Comparison of ENCODE assay signal across 8 cellular contexts in the genomic region with DNA sequence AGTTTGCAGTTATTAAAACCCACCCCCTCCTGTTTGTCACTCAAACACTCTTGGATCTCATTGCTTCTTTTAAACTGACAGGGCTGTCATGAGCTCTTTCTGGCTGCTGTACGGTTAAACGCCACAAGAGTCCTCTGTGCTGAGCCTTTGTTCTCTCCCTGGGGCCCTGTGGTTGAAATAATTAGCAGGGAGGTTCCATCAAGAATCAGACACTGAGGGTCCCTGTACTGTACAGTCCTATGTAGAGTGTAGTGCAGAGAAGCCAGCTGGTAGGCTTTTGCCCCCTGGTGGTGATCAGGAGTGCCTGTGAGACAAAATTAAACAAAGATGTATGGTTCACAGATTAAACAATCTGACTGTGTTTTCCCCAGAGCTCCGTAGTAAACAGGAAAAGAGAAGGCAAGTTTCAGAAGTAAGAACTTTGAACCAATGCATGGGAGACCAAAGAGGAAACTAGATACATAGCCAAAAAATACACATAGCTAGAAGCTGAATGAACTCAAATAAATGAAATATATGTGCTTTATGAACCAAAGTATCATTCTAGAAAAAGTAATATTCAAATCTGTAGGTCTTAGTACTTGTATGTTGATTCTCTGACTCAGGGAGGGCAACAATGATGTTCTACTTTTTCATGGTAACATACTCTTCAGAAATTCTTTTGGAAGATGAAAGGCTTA. TPM values are rescaled to one million over a fixed set of nuclear protein-coding genes. Genes with fewer than 3 reads are reported as not detected.
DNase-seq lines count a peak whose midpoint lies in the region; ATAC-seq and TF ChIP-seq lines count a peak whose summit lies in the region.

No MANE protein-coding gene starts in this region.

- peak; percentile 65 for ATAC-seq in GM21529 (IDR thresholded peaks at IDR 0.05; ENCODE audit: unreplicated experiment)
- peak; percentile 67 to 69 for ATAC-seq in natural killer cell treated with Interleukin-12 subunit alpha and Interleukin-12 subunit beta and Interleukin-15 and Interleukin-18, amount 100 ng/mL, for 72 hours

- H3K9ac ChIP-seq in OCI-LY3 (ENCODE audit: low read length): peak overlapping the region; percentile 83

- no peaks in the 10 kb centered on the region for H3K27me3 Mint-ChIP-seq in natural killer cell treated with Interleukin-12 subunit alpha and Interleukin-12 subunit beta and Interleukin-15 and Interleukin-18, amount 100 ng/mL, for 72 hours

- peaks cover 32% of the 10 kb centered on the region for H3K79me2 ChIP-seq in OCI-LY3 (ENCODE audit: low read length)

- H3K4me1 Mint-ChIP-seq in natural killer cell treated with Interleukin-12 subunit alpha and Interleukin-12 subunit beta and Interleukin-15 and Interleukin-18, amount 100 ng/mL, for 72 hours (ENCODE audit: low read depth in 2 of 2): peaks cover 21 to 23% of the 10 kb centered on the region in 2 donors

- DNase-seq in DMS153 treated with DMSO at 0.1 percent for 48 hours (lab: John Stamatoyannopoulos, UW; ENCODE audit: unreplicated experiment) (peak; percentile 93), activated T-cell treated with anti-CD3 and anti-CD28 coated beads for 1 hour (ENCODE audit: low read depth) (peak; percentile 51), esophagus muscularis mucosa (ENCODE audit: extremely low spot score) (no peak)
- peak; percentile 99 for DNase-seq in Jurkat, Clone E6-1 (ENCODE audit: low read depth, low spot score)
- peak; percentile 79 for DNase-seq in natural killer cell treated with Interleukin-12 subunit alpha and Interleukin-12 subunit beta and Interleukin-15 and Interleukin-18, amount 100 ng/mL, for 72 hours (ENCODE audit: low spot score)
- peak; percentile 54 for DNase-seq in stimulated activated naive CD4-positive, alpha-beta T cell treated with Interleukin-2 at 50 U/mL for 16 hours (lab: John Stamatoyannopoulos, UW)

- no peaks in the 10 kb centered on the region for H3K36me3 Mint-ChIP-seq in natural killer cell treated with Interleukin-12 subunit alpha and Interleukin-12 subunit beta and Interleukin-15 and Interleukin-18, amount 100 ng/mL, for 72 hours

- intact Hi-C loops in esophagus muscularis mucosa (cut with DNase I): loop anchor here (1.0 kb wide), 1 partner anchor 124 kb away; no protein-coding TSS in a partner anchor

- H3K9me3 ChIP-seq in OCI-LY3 (ENCODE audit: insufficient read depth, low read length): no peaks in the 10 kb centered on the region
- no peaks in the 10 kb centered on the region for H3K9me3 ChIP-seq in esophagus muscularis mucosa

- WGBS in esophagus muscularis mucosa: 0% methylated on average over 3 of the region's 3 CpGs

- H3K4me2 ChIP-seq in OCI-LY3 (ENCODE audit: low read length): peak overlapping the region; percentile 80

- H4K20me1 ChIP-seq in OCI-LY3 (ENCODE audit: insufficient read depth, low read length): no peaks in the 10 kb centered on the region

- H3K27ac ChIP-seq in OCI-LY3 (ENCODE audit: low read length) (no peak overlapping the region), esophagus muscularis mucosa (replicated peaks in 1 of 4) (peak overlapping the region in 1 of 4 donors; percentile 89)

- H3K27ac Mint-ChIP-seq in natural killer cell treated with Interleukin-12 subunit alpha and Interleukin-12 subunit beta and Interleukin-15 and Interleukin-18, amount 100 ng/mL, for 72 hours: no peak overlapping the region

- peak overlapping the region; percentile 99 for H3K4me3 ChIP-seq in Jurkat, Clone E6-1 (ENCODE audit: low read length)
- peak overlapping the region; percentile 87 for H3K4me3 ChIP-seq in OCI-LY3 (ENCODE audit: low read length)
- peak overlapping the region; percentile 68 to 97 (median 86) for H3K4me3 ChIP-seq in esophagus muscularis mucosa

- no peaks in the 10 kb centered on the region for H3K36me3 ChIP-seq in OCI-LY3 (replicated peaks; ENCODE audit: low read depth, low read length)
- H3K36me3 ChIP-seq in esophagus muscularis mucosa: no peaks in the 10 kb centered on the region

- peak overlapping the region; percentile 30; the same call in 1 of the 2 replicates for H2AFZ ChIP-seq in OCI-LY3 (ENCODE audit: low read depth, low read length)

- TF ChIP-seq EP300 in esophagus muscularis mucosa (IDR thresholded peaks at IDR 0.05): no peak

- peak; percentile 93 for TF ChIP-seq CTCF in OCI-LY3 (IDR thresholded peaks at IDR 0.05; ENCODE audit: low read depth, low read length)
- TF ChIP-seq CTCF in esophagus muscularis mucosa (IDR thresholded peaks at IDR 0.05): peak; percentile 86 to 93 (median 87)

- H3K4me3 Mint-ChIP-seq in natural killer cell treated with Interleukin-12 subunit alpha and Interleukin-12 subunit beta and Interleukin-15 and Interleukin-18, amount 100 ng/mL, for 72 hours: no peak overlapping the region

- H3K27me3 ChIP-seq in OCI-LY3 (ENCODE audit: low read depth, low read length) (no peaks in the 10 kb centered on the region), esophagus muscularis mucosa (no peaks in the 10 kb centered on the region)

- H3K9me3 Mint-ChIP-seq in natural killer cell treated with Interleukin-12 subunit alpha and Interleukin-12 subunit beta and Interleukin-15 and Interleukin-18, amount 100 ng/mL, for 72 hours: no peaks in the 10 kb centered on the region

- no peak for TF ChIP-seq POLR2A in esophagus muscularis mucosa (IDR thresholded peaks at IDR 0.05; ENCODE audit: low read depth)

- H3K4me1 ChIP-seq in OCI-LY3 (ENCODE audit: low read length) (peaks cover 19% of the 10 kb centered on the region), esophagus muscularis mucosa (peaks cover 27 to 35% (median 31%) of the 10 kb centered on the region in 4 donors)

RNA-seq across cellular contexts. Expression of gene SSH2, which starts 1.4 kb away (rescaled TPM):
- 33.8 TPM for polyA plus RNA-seq in Jurkat, Clone E6-1 (2012; ENCODE audit: insufficient read depth, insufficient read length)
- 10 to 100 TPM; 20.7 to 31.1 (median 23.1) TPM for total RNA-seq in esophagus muscularis mucosa
- 10 to 100 TPM; 44.4 to 72.2 TPM for total RNA-seq in natural killer cell treated with Interleukin-12 subunit alpha and Interleukin-12 subunit beta and Interleukin-15 and Interleukin-18, amount 100 ng/mL, for 72 hours

RNA-seq across cellular contexts. Expression of gene EFCAB5, which starts 10.0 kb away (rescaled TPM):
- polyA plus RNA-seq in Jurkat, Clone E6-1 (2012; ENCODE audit: insufficient read depth, insufficient read length): 1.1 TPM
- total RNA-seq in esophagus muscularis mucosa: under 1 TPM in 2 of 4 donors, not detected in 2; 0.17 to 0.78 TPM
- total RNA-seq in natural killer cell treated with Interleukin-12 subunit alpha and Interleukin-12 subunit beta and Interleukin-15 and Interleukin-18, amount 100 ng/mL, for 72 hours: 1 to 10 TPM in 1 of 2 donors, under 1 TPM in 1; 0.42 to 2.5 TPM
